ENCODE assay signal across 11 cellular contexts in genomic region chr5:52692618-52693017, GRCh38.
"Had no signal": no experiment of that assay in that cellular context is flagged by ENCODE, and none has a peak within 500 bp of the region (broad histone marks: within the 10 kb centered on the region; RNA-seq: fewer than 3 reads in every experiment).

No MANE protein-coding gene starts in this region.

- H3K36me3 Mint-ChIP-seq: activated naive CD8-positive, alpha-beta T cell treated with anti-CD3 and anti-CD28 coated beads for 36 hours; immature natural killer cell; natural killer cell had no signal

- H3K4me3 Mint-ChIP-seq: activated naive CD8-positive, alpha-beta T cell treated with anti-CD3 and anti-CD28 coated beads for 36 hours; immature natural killer cell; natural killer cell had no signal

- H3K4me3 ChIP-seq: gastroesophageal sphincter, heart left ventricle, sigmoid colon, tibial artery, uterus had no signal

- H3K27me3 ChIP-seq: gastroesophageal sphincter, heart left ventricle, neutrophil, sigmoid colon, tibial artery, uterus had no signal

- H3K9me3 ChIP-seq: gastroesophageal sphincter, heart left ventricle, neutrophil, sigmoid colon, tibial artery, uterus had no signal

- H3K27ac Mint-ChIP-seq: activated naive CD8-positive, alpha-beta T cell treated with anti-CD3 and anti-CD28 coated beads for 36 hours; immature natural killer cell; natural killer cell had no signal

- H3K36me3 ChIP-seq: gastroesophageal sphincter, heart left ventricle, neutrophil, sigmoid colon, tibial artery, uterus had no signal

- DNase-seq: activated CD4-positive, CD25-positive, alpha-beta regulatory T cell treated with anti-CD3 and anti-CD28 coated beads, Interleukin-2, amount 50 U/mL, for 72 hours; activated naive CD8-positive, alpha-beta T cell treated with anti-CD3 and anti-CD28 coated beads for 36 hours; natural killer cell had no signal

- H3K27me3 Mint-ChIP-seq: activated naive CD8-positive, alpha-beta T cell treated with anti-CD3 and anti-CD28 coated beads for 36 hours had no signal

- H3K9me3 Mint-ChIP-seq: immature natural killer cell, natural killer cell had no signal

- H3K4me1 Mint-ChIP-seq: natural killer cell had no signal

- ATAC-seq: gastroesophageal sphincter had no signal

- H3K27ac ChIP-seq: gastroesophageal sphincter, neutrophil, uterus, VCaP had no signal
